13 cellular contexts compared by ENCODE assay signal in the genomic region with DNA sequence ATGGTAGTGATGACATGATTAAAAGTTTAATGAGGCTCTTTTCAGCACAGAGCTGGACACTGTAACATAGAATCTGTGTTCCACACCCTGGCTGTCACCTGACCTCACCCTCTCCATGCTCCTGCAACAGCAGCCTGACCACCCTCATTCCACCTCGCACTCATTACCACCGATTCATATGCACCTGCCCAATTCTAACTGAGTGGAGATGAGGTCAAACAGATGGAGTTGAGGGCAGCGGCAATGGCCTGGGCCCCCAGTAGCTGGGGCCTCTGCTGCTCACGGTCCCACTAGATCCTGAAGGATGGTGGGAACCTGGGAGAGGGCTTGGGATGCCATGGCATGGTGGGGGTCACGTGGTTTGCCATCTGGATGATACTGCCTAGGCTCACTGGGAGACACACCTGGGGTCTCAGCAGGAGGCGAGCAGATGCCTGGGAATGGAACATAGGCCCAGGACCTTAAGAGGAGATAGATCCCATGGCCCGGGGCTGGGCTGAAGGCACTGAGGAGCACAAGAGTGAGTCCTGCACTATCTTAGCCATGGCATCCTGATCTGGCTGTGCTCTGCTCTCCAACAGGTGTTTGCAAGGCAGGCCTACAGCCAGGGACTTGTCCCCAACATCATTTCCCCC. TPM values are rescaled to one million over a fixed set of nuclear protein-coding genes. Genes with fewer than 3 reads are reported as not detected.
DNase-seq lines count a peak whose midpoint lies in the region; ATAC-seq, FAIRE-seq and TF ChIP-seq lines count a peak whose summit lies in the region.
"Had no signal": no experiment of that assay in that cellular context is flagged by ENCODE, and none has a peak within 500 bp of the region (broad histone marks: within the 10 kb centered on the region; RNA-seq: fewer than 3 reads in every experiment).

No MANE protein-coding gene starts in this region.

- DNase-seq in activated CD4-positive, alpha-beta T cell treated with anti-CD3 and anti-CD28 coated beads for 36 hours: no peak
- no peak for DNase-seq in activated CD4-positive, alpha-beta T cell treated with anti-CD3 and anti-CD28 coated beads for 4 hours
- DNase-seq in HuH-7 (ENCODE audit: low spot score): peak; percentile 5
- no peak for DNase-seq in endothelial cell of umbilical vein (ENCODE audit: low read depth, low spot score)
- DNase-seq in osteocyte (ENCODE audit: extremely low spot score, unreplicated experiment): peak; percentile 81
- no peak for DNase-seq in NCI-H345 treated with DMSO at 0.1 percent for 48 hours (lab: John Stamatoyannopoulos, UW; ENCODE audit: unreplicated experiment)
- DNase-seq in upper lobe of right lung: no peak
- no peak for DNase-seq in SIG-M5 treated with dmso at 0.1 percent for 504 hours (lab: John Stamatoyannopoulos, UW; ENCODE audit: unreplicated experiment)
- DNase-seq: activated gamma-delta T cell; kidney glomerular epithelial cell; nucleus accumbens; stimulated activated CD4-positive, alpha-beta T cell treated with anti-CD3 and anti-CD28 coated beads, Interleukin-4, amount 100 ng/mL, for 4 hours had no signal

- no peaks in the 10 kb centered on the region for H3K9me1 ChIP-seq in endothelial cell of umbilical vein (replicated peaks; ENCODE audit: control insufficient read depth, extremely low read depth, insufficient read depth, low read length)

- no peak for TF ChIP-seq CTCF in endothelial cell of umbilical vein (IDR thresholded peaks at IDR 0.05; ENCODE audit: extremely low read depth in 1 of 2, insufficient read depth in 1 of 2, low read depth in 1 of 2, low read length in 2 of 2)
- TF ChIP-seq CTCF in osteocyte (IDR thresholded peaks at IDR 0.05): no peak
- no peak for TF ChIP-seq CTCF in upper lobe of right lung (IDR thresholded peaks at IDR 0.05)

- H3K4me2 ChIP-seq in endothelial cell of umbilical vein (ENCODE audit: insufficient read depth, low read length): peak overlapping the region; percentile 64

- H3K4me1 Mint-ChIP-seq in activated CD4-positive, alpha-beta T cell treated with anti-CD3 and anti-CD28 coated beads for 36 hours: peaks cover 7% of the 10 kb centered on the region
- peaks cover 2% of the 10 kb centered on the region for H3K4me1 Mint-ChIP-seq in osteocyte (ENCODE audit: unreplicated experiment)

- H3K4me3 ChIP-seq in endothelial cell of umbilical vein (replicated peaks in 1 of 3; ENCODE audit: insufficient read depth in 1 of 3, low read depth in 1 of 3, low read length in 3 of 3): no peak overlapping the region
- H3K4me3 ChIP-seq in upper lobe of right lung: no peak overlapping the region

- ATAC-seq in activated CD4-positive, alpha-beta T cell treated with anti-CD3 and anti-CD28 coated beads for 36 hours: no peak
- no peak for ATAC-seq in upper lobe of right lung
- ATAC-seq: Panc1 had no signal

- H3K27me3 Mint-ChIP-seq in activated CD4-positive, alpha-beta T cell treated with anti-CD3 and anti-CD28 coated beads for 36 hours: peaks cover 8% of the 10 kb centered on the region
- H3K27me3 Mint-ChIP-seq in osteocyte (ENCODE audit: unreplicated experiment): peaks cover 20% of the 10 kb centered on the region

- peak overlapping the region; percentile 49 for H3K4me3 Mint-ChIP-seq in activated CD4-positive, alpha-beta T cell treated with anti-CD3 and anti-CD28 coated beads for 36 hours
- peak overlapping the region; percentile 63 for H3K4me3 Mint-ChIP-seq in osteocyte (ENCODE audit: unreplicated experiment)

- no peak overlapping the region for H2AFZ ChIP-seq in endothelial cell of umbilical vein (ENCODE audit: low read depth, low read length)

- H3K27ac ChIP-seq in endothelial cell of umbilical vein (ENCODE audit: insufficient read depth, low read depth, low read length): no peak overlapping the region
- H3K27ac ChIP-seq in upper lobe of right lung: no peak overlapping the region

- H3K9me3 ChIP-seq in endothelial cell of umbilical vein (replicated peaks; ENCODE audit: control insufficient read depth, insufficient read depth, low read length): no peaks in the 10 kb centered on the region
- H3K9me3 ChIP-seq in upper lobe of right lung: no peaks in the 10 kb centered on the region

- no TSS peak for BruUV-seq in endothelial cell of umbilical vein (replicated peaks; lab: Mats Ljungman, UMichigan)

- POLR2A ChIA-PET in activated CD4-positive, alpha-beta T cell treated with anti-CD3 and anti-CD28 coated beads for 36 hours (lab: Charles Lee): no interaction called here
- POLR2A ChIA-PET in endothelial cell of umbilical vein (lab: Charles Lee): no interaction called here

- no peaks in the 10 kb centered on the region for H3K36me3 ChIP-seq in endothelial cell of umbilical vein (ENCODE audit: control insufficient read depth in 2 of 2, extremely low read depth in 1 of 2, insufficient read depth in 2 of 2, low read length in 2 of 2)
- no peaks in the 10 kb centered on the region for H3K36me3 ChIP-seq in upper lobe of right lung

- H3K27me3 ChIP-seq in endothelial cell of umbilical vein (ENCODE audit: control insufficient read depth in 2 of 2, insufficient read depth in 2 of 2, low read length in 2 of 2) (no peaks in the 10 kb centered on the region), upper lobe of right lung (peaks cover 54% of the 10 kb centered on the region)

- dilution Hi-C loops in endothelial cell of umbilical vein (cut with MboI; ENCODE audit: extremely low pct_ligation_motif_present, low sequenced_read_pairs): no loop called here

- H3K9ac ChIP-seq in endothelial cell of umbilical vein (replicated peaks; ENCODE audit: extremely low read depth, insufficient read depth, low read length): no peak overlapping the region

- intact Hi-C loops in activated CD4-positive, alpha-beta T cell treated with anti-CD3 and anti-CD28 coated beads for 36 hours (cut with DNase I, micrococcal nuclease): loop anchor here in 1 of 2 experiments (2.0 kb wide), 1 partner anchor 609 kb away; a partner anchor contains a TSS
- intact Hi-C loops in endothelial cell of umbilical vein (cut with micrococcal nuclease) (no loop called here), upper lobe of right lung (cut with DNase I) (loop anchor here (10.0 kb wide), 1 partner anchor 113 kb away; no protein-coding TSS in a partner anchor)

- peaks cover 3% of the 10 kb centered on the region for H3K79me2 ChIP-seq in endothelial cell of umbilical vein (ENCODE audit: control insufficient read depth, insufficient read depth, low read length)

- FAIRE-seq in endothelial cell of umbilical vein (lab: Jason Lieb, UNC): no peak

- H3K4me1 ChIP-seq in endothelial cell of umbilical vein (ENCODE audit: control insufficient read depth, extremely low read depth, insufficient read depth, low read length) (peaks cover 10% of the 10 kb centered on the region), upper lobe of right lung (peaks cover 7% of the 10 kb centered on the region)

- TF ChIP-seq POLR2A in endothelial cell of umbilical vein (IDR thresholded peaks at IDR 0.05; ENCODE audit: low read depth, low read length): no peak

- H3K27ac Mint-ChIP-seq in activated CD4-positive, alpha-beta T cell treated with anti-CD3 and anti-CD28 coated beads for 36 hours: no peak overlapping the region
- no peak overlapping the region for H3K27ac Mint-ChIP-seq in osteocyte (ENCODE audit: unreplicated experiment)

- no peaks in the 10 kb centered on the region for H4K20me1 ChIP-seq in endothelial cell of umbilical vein (replicated peaks; ENCODE audit: control insufficient read depth, extremely low read depth, insufficient read depth, low read length)

- CTCF ChIA-PET in activated CD4-positive, alpha-beta T cell treated with anti-CD3 and anti-CD28 coated beads for 36 hours (lab: Charles Lee): interaction anchor here (1.4 to 3.4 kb wide), 4 partner anchors 8 to 128 kb away, joined by 4 to 13 read pairs (median 4); no protein-coding TSS in a partner anchor
- CTCF ChIA-PET in endothelial cell of umbilical vein (lab: Charles Lee): interaction anchor here (0.7 to 4.8 kb wide), 10 partner anchors 11 to 195 kb away, joined by 3 to 62 read pairs (median 8); a partner anchor contains a TSS

- no peaks in the 10 kb centered on the region for H3K36me3 Mint-ChIP-seq in activated CD4-positive, alpha-beta T cell treated with anti-CD3 and anti-CD28 coated beads for 36 hours (ENCODE audit: low read depth)
- H3K36me3 Mint-ChIP-seq in osteocyte (ENCODE audit: unreplicated experiment): no peaks in the 10 kb centered on the region

- H3K9me3 Mint-ChIP-seq in activated CD4-positive, alpha-beta T cell treated with anti-CD3 and anti-CD28 coated beads for 36 hours (ENCODE audit: low read depth): no peaks in the 10 kb centered on the region
- H3K9me3 Mint-ChIP-seq in osteocyte (ENCODE audit: unreplicated experiment): no peaks in the 10 kb centered on the region

TF ChIP-seq in endothelial cell of umbilical vein, 7 proteins besides CTCF, POLR2A, EP300 and RAD21:
- TF ChIP-seq, protein P1, sequence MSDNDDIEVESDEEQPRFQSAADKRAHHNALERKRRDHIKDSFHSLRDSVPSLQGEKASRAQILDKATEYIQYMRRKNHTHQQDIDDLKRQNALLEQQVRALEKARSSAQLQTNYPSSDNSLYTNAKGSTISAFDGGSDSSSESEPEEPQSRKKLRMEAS (IDR thresholded peaks at IDR 0.05; ENCODE audit: insufficient read depth, insufficient read length): no peak
- TF ChIP-seq GATA2 (IDR thresholded peaks at IDR 0.05; ENCODE audit: insufficient read depth, insufficient read length, low read depth, low read length) (no peak), POLR2AphosphoS5 (IDR thresholded peaks at IDR 0.05; ENCODE audit: insufficient read depth, low read depth, low read length) (no peak), FOS (IDR thresholded peaks at IDR 0.05; ENCODE audit: borderline replicate concordance, insufficient read depth, low read length) (no peak), MYC (IDR thresholded peaks at IDR 0.05; ENCODE audit: low read depth, low read length) (no peak), JUN (IDR thresholded peaks at IDR 0.05; ENCODE audit: borderline replicate concordance, insufficient read depth, insufficient read length, low read depth) (no peak), EZH2 (IDR thresholded peaks at IDR 0.05; ENCODE audit: borderline replicate concordance, low read depth, low read length, severe bottlenecking) (no peak)

RNA-seq across cellular contexts. Expression of a gene that starts 1.3 kb away (rescaled TPM):
- under 1 TPM; 0.14 to 0.39 TPM for total RNA-seq in activated CD4-positive, alpha-beta T cell treated with anti-CD3 and anti-CD28 coated beads for 36 hours
- 13.1 and 20.0 TPM in 2 replicates for total RNA-seq in endothelial cell of umbilical vein
- 2.7 and 3.1 TPM in 2 replicates for polyA plus RNA-seq in endothelial cell of umbilical vein
- polyA plus RNA-seq in endothelial cell of umbilical vein (2011; cell fraction: cytosol; rRNA removed): 2.8 and 2.9 TPM in 2 replicates
- polyA plus RNA-seq in endothelial cell of umbilical vein (2011; cell fraction: nucleus; rRNA removed): 7.5 and 8.2 TPM in 2 replicates
- 4.6 and 6.6 TPM in 2 replicates for polyA plus RNA-seq in endothelial cell of umbilical vein (2012)
- polyA minus RNA-seq in endothelial cell of umbilical vein: 11.1 and 11.9 TPM in 2 replicates
- polyA minus RNA-seq in endothelial cell of umbilical vein (2011; cell fraction: cytosol; rRNA and poly(A)+ RNA removed): not detected
- 7.8 and 10.1 TPM in 2 replicates for polyA minus RNA-seq in endothelial cell of umbilical vein (2011; cell fraction: nucleus; rRNA and poly(A)+ RNA removed)
- not detected in 2 replicates for total RNA-seq in osteocyte
- 0.58 TPM for total RNA-seq in upper lobe of right lung

Comparison
In these comparisons a context has a peak if more than half of its experiments do, and no peak if none do; other contexts are left out.
1. DNase-seq: peak in HuH-7 (single experiment) and osteocyte (single experiment); none in activated CD4-positive, alpha-beta T cell treated with anti-CD3 and anti-CD28 coated beads for 36 hours (single experiment), activated CD4-positive, alpha-beta T cell treated with anti-CD3 and anti-CD28 coated beads for 4 hours (0 of 2), endothelial cell of umbilical vein (single experiment), NCI-H345 treated with DMSO at 0.1 percent for 48 hours (single experiment), upper lobe of right lung (single experiment) and SIG-M5 treated with dmso at 0.1 percent for 504 hours (single experiment).